In the genomic region with DNA sequence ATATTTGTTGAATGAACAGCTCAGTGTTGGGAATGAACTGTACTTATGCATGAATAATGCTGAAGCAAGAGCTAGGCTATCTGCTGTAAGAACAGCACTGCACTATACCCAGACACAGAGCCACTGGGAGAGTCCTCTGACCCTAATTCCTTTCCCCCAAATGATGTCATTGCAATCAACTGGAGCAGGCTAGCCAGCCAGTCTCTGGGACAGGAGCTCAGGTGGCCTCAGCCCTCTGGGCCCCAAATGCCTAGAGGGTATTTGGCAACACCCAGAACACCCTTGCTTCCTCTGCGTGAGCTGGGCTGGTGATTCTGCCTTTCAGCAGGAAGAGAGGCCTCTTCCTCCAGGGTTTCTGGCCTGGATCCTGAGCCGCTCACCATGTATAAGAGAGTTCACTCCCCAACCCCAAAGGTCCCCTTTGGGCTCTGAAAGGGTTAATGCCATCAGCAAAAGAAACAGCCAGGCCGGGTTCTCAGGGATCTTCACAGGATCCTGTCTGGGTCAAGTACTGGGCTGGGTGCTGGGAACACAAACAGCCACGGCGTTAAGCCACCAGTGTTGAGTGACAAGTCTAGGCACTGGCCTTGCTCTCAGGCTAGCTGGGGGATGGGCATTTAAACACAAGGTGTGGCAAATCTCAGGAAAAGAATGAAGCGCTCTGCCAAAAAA, we compare ENCODE assay signal across 1 cellular context.
TF ChIP-seq lines count a peak whose summit lies in the region.

No MANE protein-coding gene starts in this region.

TF ChIP-seq in H1, 55 proteins besides CTCF, POLR2A, EP300 and RAD21 (continued from another document):
- TF ChIP-seq MAX (IDR thresholded peaks at IDR 0.05) = no peak
- no peak for TF ChIP-seq CREB1 (IDR thresholded peaks at IDR 0.05)
- TF ChIP-seq, protein P1, sequence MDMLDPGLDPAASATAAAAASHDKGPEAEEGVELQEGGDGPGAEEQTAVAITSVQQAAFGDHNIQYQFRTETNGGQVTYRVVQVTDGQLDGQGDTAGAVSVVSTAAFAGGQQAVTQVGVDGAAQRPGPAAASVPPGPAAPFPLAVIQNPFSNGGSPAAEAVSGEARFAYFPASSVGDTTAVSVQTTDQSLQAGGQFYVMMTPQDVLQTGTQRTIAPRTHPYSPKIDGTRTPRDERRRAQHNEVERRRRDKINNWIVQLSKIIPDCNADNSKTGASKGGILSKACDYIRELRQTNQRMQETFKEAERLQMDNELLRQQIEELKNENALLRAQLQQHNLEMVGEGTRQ (IDR thresholded peaks at IDR 0.05; ENCODE audit: low read length) = no peak
- no peak for TF ChIP-seq TBP (IDR thresholded peaks at IDR 0.05; ENCODE audit: low read depth, low read length)
